Comparison of ENCODE assay signal across 16 cellular contexts in genomic region chr2:72340665-72341064, GRCh38.
"Had no signal": no experiment of that assay in that cellular context is flagged by ENCODE, and none has a peak within 500 bp of the region (broad histone marks: within the 10 kb centered on the region; RNA-seq: fewer than 3 reads in every experiment).

No MANE protein-coding gene starts in this region.

- H3K9me3 ChIP-seq: ovary, right lobe of liver had no signal

- H3K36me3 ChIP-seq: cardiac muscle cell, ovary, right lobe of liver, spleen had no signal

- H3K4me3 ChIP-seq: cardiac muscle cell, dorsolateral prefrontal cortex, lung, ovary, right lobe of liver, spleen had no signal

- H3K27me3 ChIP-seq: cardiac muscle cell, dorsolateral prefrontal cortex, ovary, right lobe of liver, spleen had no signal

- DNase-seq: activated CD4-positive, alpha-beta T cell treated with anti-CD3 and anti-CD28 coated beads, Interleukin-2, amount 10 ng/mL, durations not matched to agents 24 days and 14 days; activated CD8-positive, alpha-beta memory T cell treated with anti-CD3 and anti-CD28 coated beads, Interleukin-2, amount 50 U/mL, for 48 hours; activated gamma-delta T cell; activated T-cell treated with anti-CD3 and anti-CD28 coated beads, Interleukin-2, amount 50 U/mL, for 72 hours; dorsolateral prefrontal cortex; erythroblast; head of caudate nucleus; immature natural killer cell; ovary; right lobe of liver; spleen; stimulated activated naive CD8-positive, alpha-beta T cell treated with anti-CD3 and anti-CD28 coated beads, Interleukin-15, amount 100 ng/mL, for 72 hours; T-helper 17 cell had no signal

- H3K4me1 ChIP-seq: right lobe of liver, spleen had no signal

- ATAC-seq: activated naive CD4-positive, alpha-beta T cell treated with anti-CD3 and anti-CD28 coated beads, Interleukin-2, amount 50 U/mL, for 72 hours; activated T-cell treated with anti-CD3 and anti-CD28 coated beads, Interleukin-2, amount 50 U/mL, for 72 hours; right lobe of liver; stimulated activated naive CD8-positive, alpha-beta T cell treated with anti-CD3 and anti-CD28 coated beads, Interleukin-15, amount 100 ng/mL, for 72 hours; T-helper 17 cell had no signal

- H3K27ac ChIP-seq: cardiac muscle cell, ovary, right lobe of liver, spleen had no signal
